ENCODE assay signal across 8 cellular contexts in genomic region chr1:150995896-150996295, GRCh38. TPM values are rescaled to one million over a fixed set of nuclear protein-coding genes. Genes with fewer than 3 reads are reported as not detected.
DNase-seq lines count a peak whose midpoint lies in the region; ATAC-seq and TF ChIP-seq lines count a peak whose summit lies in the region.

No MANE protein-coding gene starts in this region.

- H3K36me3 ChIP-seq in Peyer's patch = peaks cover 0 to 45% (median 0%) of the 10 kb centered on the region in 3 donors
- H3K36me3 ChIP-seq in naive thymus-derived CD4-positive, alpha-beta T cell (ENCODE audit: control insufficient read depth in 2 of 3, insufficient read depth in 3 of 3, low read length in 3 of 3) = peaks cover 0 to 53% (median 9%) of the 10 kb centered on the region in 3 experiments

- no peaks in the 10 kb centered on the region for H3K36me3 Mint-ChIP-seq in effector memory CD8-positive, alpha-beta T cell (ENCODE audit: insufficient read depth)
- peaks cover 2 to 28% (median 13%) of the 10 kb centered on the region in 5 donors for H3K36me3 Mint-ChIP-seq in naive thymus-derived CD4-positive, alpha-beta T cell

- peak; percentile 54 for ATAC-seq in effector memory CD8-positive, alpha-beta T cell (replicated peaks)
- peak; percentile 75 for ATAC-seq in naive thymus-derived CD4-positive, alpha-beta T cell
- ATAC-seq in HG03565 (IDR thresholded peaks at IDR 0.05; ENCODE audit: unreplicated experiment) = no peak

- POLR2A ChIA-PET in naive thymus-derived CD4-positive, alpha-beta T cell (lab: Charles Lee) = interaction anchor here (0.6 to 2.7 kb wide), 5 partner anchors 9 to 509 kb away, joined by 3 to 20 read pairs (median 4); partner anchors contain the start of genes ANXA9 and MINDY1

- no peaks in the 10 kb centered on the region for H3K9me3 ChIP-seq in Peyer's patch
- no peaks in the 10 kb centered on the region for H3K9me3 ChIP-seq in naive thymus-derived CD4-positive, alpha-beta T cell (ENCODE audit: control insufficient read depth in 2 of 3, low read length in 3 of 3)

- intact Hi-C loops in naive thymus-derived CD4-positive, alpha-beta T cell (cut with micrococcal nuclease) = loop anchor here in 1 of 2 donors (1.0 to 10.0 kb wide), 4 partner anchors 8 to 531 kb away; no protein-coding TSS in a partner anchor

- TF ChIP-seq POLR2A in Peyer's patch (IDR thresholded peaks at IDR 0.05) = no peak

- peaks cover 0 to 8% of the 10 kb centered on the region in 2 donors for H3K27me3 Mint-ChIP-seq in effector memory CD8-positive, alpha-beta T cell
- no peaks in the 10 kb centered on the region for H3K27me3 Mint-ChIP-seq in naive thymus-derived CD4-positive, alpha-beta T cell

- no peak overlapping the region for H3K4me3 ChIP-seq in Peyer's patch
- no peak overlapping the region for H3K4me3 ChIP-seq in naive thymus-derived CD4-positive, alpha-beta T cell (ENCODE audit: low read length)

- H3K27me3 ChIP-seq in Peyer's patch = no peaks in the 10 kb centered on the region
- H3K27me3 ChIP-seq in naive thymus-derived CD4-positive, alpha-beta T cell (ENCODE audit: control insufficient read depth in 2 of 2, insufficient read depth in 2 of 2, low read length in 2 of 2) = no peaks in the 10 kb centered on the region

- DNase-seq in NCI-H526 (lab: John Stamatoyannopoulos, UW) = peak; percentile 16 to 57
- DNase-seq in NCI-H526 treated with DMSO at 0.1 percent for 48 hours (lab: John Stamatoyannopoulos, UW) = no peak
- peak in 1 of 3 donors; percentile 59 for DNase-seq in Peyer's patch
- DNase-seq in effector memory CD8-positive, alpha-beta T cell = peak; percentile 28 to 52 (median 46)
- peak in 2 of 9 donors; percentile 22 to 41 for DNase-seq in naive thymus-derived CD4-positive, alpha-beta T cell
- DNase-seq in NOMO-1 (lab: John Stamatoyannopoulos, UW; ENCODE audit: unreplicated experiment in 2 of 2) = no peak
- DNase-seq in effector CD8-positive, alpha-beta T cell (lab: John Stamatoyannopoulos, UW) = no peak

- peak overlapping the region; percentile 68 to 80 for H3K27ac Mint-ChIP-seq in effector memory CD8-positive, alpha-beta T cell
- peak overlapping the region; percentile 19 to 91 (median 69) for H3K27ac Mint-ChIP-seq in naive thymus-derived CD4-positive, alpha-beta T cell

- CTCF ChIA-PET in naive thymus-derived CD4-positive, alpha-beta T cell (lab: Charles Lee) = interaction anchor here (0.6 to 7.8 kb wide), 10 partner anchors 10 to 229 kb away, joined by 3 to 56 read pairs (median 4); partner anchors contain the start of genes CDC42SE1, MINDY1 and MLLT11

- TF ChIP-seq CTCF in Peyer's patch (IDR thresholded peaks at IDR 0.05) = peak; percentile 70 to 87 (median 80)

- no peaks in the 10 kb centered on the region for H3K4me1 ChIP-seq in Peyer's patch
- peaks cover 3 to 21% of the 10 kb centered on the region in 2 donors for H3K4me1 ChIP-seq in naive thymus-derived CD4-positive, alpha-beta T cell (ENCODE audit: control insufficient read depth in 2 of 2, insufficient read depth in 2 of 2, low read length in 2 of 2)

- H3K4me3 Mint-ChIP-seq in effector memory CD8-positive, alpha-beta T cell = peak overlapping the region; percentile 37 to 61
- H3K4me3 Mint-ChIP-seq in naive thymus-derived CD4-positive, alpha-beta T cell = no peak overlapping the region

- no peaks in the 10 kb centered on the region for H3K9me3 Mint-ChIP-seq in effector memory CD8-positive, alpha-beta T cell
- H3K9me3 Mint-ChIP-seq in naive thymus-derived CD4-positive, alpha-beta T cell = no peaks in the 10 kb centered on the region

- H3K27ac ChIP-seq in Peyer's patch = peak overlapping the region in 2 of 4 donors; percentile 8 to 20
- peak overlapping the region; percentile 41 for H3K27ac ChIP-seq in naive thymus-derived CD4-positive, alpha-beta T cell (ENCODE audit: low read depth, low read length)

- H3K4me1 Mint-ChIP-seq in effector memory CD8-positive, alpha-beta T cell (ENCODE audit: low read depth in 2 of 2) = peaks cover 4 to 5% of the 10 kb centered on the region in 2 donors
- peaks cover 5 to 25% (median 21%) of the 10 kb centered on the region in 7 donors for H3K4me1 Mint-ChIP-seq in naive thymus-derived CD4-positive, alpha-beta T cell

RNA-seq across cellular contexts. Expression of gene MINDY1, which starts 10.8 kb away (rescaled TPM):
- total RNA-seq in Peyer's patch = 10 to 100 TPM; 37.1 to 76.4 (median 57.4) TPM
- total RNA-seq in naive thymus-derived CD4-positive, alpha-beta T cell = 10 to 100 TPM; 24.6 to 53.4 (median 29.9) TPM
- polyA plus RNA-seq in naive thymus-derived CD4-positive, alpha-beta T cell = 10 to 100 TPM; 12.8 to 33.1 TPM

RNA-seq across cellular contexts. Expression of gene PRUNE1, which starts 12.4 kb away (rescaled TPM):
- 10 to 100 TPM; 21.7 to 28.1 (median 25.1) TPM for total RNA-seq in Peyer's patch
- total RNA-seq in naive thymus-derived CD4-positive, alpha-beta T cell = 10 to 100 TPM; 13.3 to 41.8 (median 17.2) TPM
- 10 to 100 TPM; 54.6 to 68.8 TPM for polyA plus RNA-seq in naive thymus-derived CD4-positive, alpha-beta T cell

RNA-seq across cellular contexts. Expression of gene ANXA9, which starts 13.8 kb away (rescaled TPM):
- total RNA-seq in Peyer's patch = 1 to 10 TPM in 1 of 4 donors, under 1 TPM in 1, not detected in 2; 0.67 to 1.7 TPM
- not detected for total RNA-seq in naive thymus-derived CD4-positive, alpha-beta T cell
- under 1 TPM; 0.17 to 0.38 TPM for polyA plus RNA-seq in naive thymus-derived CD4-positive, alpha-beta T cell

RNA-seq across cellular contexts. Expression of gene CERS2, which starts 21.3 kb away (rescaled TPM):
- 100 to 1,000 TPM in 3 of 4 donors, 10 to 100 TPM in 1; 48.7 to 212 (median 156) TPM for total RNA-seq in Peyer's patch
- total RNA-seq in naive thymus-derived CD4-positive, alpha-beta T cell = 100 to 1,000 TPM; 101 to 169 (median 136) TPM
- 100 to 1,000 TPM; 109 to 179 TPM for polyA plus RNA-seq in naive thymus-derived CD4-positive, alpha-beta T cell

RNA-seq across cellular contexts. Expression of gene BNIPL, which starts 40.5 kb away (rescaled TPM):
- total RNA-seq in Peyer's patch = 1 to 10 TPM in 2 of 4 donors, under 1 TPM in 1, not detected in 1; 0.70 to 8.4 (median 3.6) TPM
- total RNA-seq in naive thymus-derived CD4-positive, alpha-beta T cell = 1 to 10 TPM in 4 of 5 experiments, under 1 TPM in 1; 0.37 to 9.4 (median 1.9) TPM
- polyA plus RNA-seq in naive thymus-derived CD4-positive, alpha-beta T cell = under 1 TPM; 0.08 to 0.17 TPM

Comparison
In these comparisons a context has a peak if more than half of its experiments do, and no peak if none do; other contexts are left out.
1. DNase-seq: peak in NCI-H526 (2 of 2) and effector memory CD8-positive, alpha-beta T cell (3 of 3); none in NCI-H526 treated with DMSO at 0.1 percent for 48 hours (single experiment), NOMO-1 (0 of 2) and effector CD8-positive, alpha-beta T cell (single experiment).
2. H3K4me3 Mint-ChIP-seq: peak in effector memory CD8-positive, alpha-beta T cell (2 of 2); none in naive thymus-derived CD4-positive, alpha-beta T cell (0 of 10).